ENCODE assay signal across 1 cellular context in the genomic region with DNA sequence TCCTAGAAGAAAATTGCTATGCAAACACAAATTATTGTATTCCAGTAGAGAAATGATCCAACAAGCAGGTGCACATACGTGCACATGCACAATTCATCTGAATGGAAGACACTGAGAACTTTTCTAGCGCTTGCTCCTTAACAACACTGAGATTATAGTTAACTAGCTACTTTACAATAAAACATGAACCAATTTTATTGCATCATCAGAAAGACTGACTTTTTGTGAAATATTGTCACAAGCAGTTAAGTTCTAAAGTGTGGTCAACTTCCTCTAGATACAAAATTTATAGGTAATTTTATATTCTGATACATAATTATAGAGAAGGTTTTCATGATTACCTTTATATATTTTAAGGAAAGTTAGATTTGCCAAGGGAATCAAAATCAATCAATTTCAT.
TF ChIP-seq lines count a peak whose summit lies in the region.

No MANE protein-coding gene starts in this region.

TF ChIP-seq in GM12878, 131 proteins besides CTCF, POLR2A, EP300 and RAD21 (continued from another document):
- TF ChIP-seq, protein P1, sequence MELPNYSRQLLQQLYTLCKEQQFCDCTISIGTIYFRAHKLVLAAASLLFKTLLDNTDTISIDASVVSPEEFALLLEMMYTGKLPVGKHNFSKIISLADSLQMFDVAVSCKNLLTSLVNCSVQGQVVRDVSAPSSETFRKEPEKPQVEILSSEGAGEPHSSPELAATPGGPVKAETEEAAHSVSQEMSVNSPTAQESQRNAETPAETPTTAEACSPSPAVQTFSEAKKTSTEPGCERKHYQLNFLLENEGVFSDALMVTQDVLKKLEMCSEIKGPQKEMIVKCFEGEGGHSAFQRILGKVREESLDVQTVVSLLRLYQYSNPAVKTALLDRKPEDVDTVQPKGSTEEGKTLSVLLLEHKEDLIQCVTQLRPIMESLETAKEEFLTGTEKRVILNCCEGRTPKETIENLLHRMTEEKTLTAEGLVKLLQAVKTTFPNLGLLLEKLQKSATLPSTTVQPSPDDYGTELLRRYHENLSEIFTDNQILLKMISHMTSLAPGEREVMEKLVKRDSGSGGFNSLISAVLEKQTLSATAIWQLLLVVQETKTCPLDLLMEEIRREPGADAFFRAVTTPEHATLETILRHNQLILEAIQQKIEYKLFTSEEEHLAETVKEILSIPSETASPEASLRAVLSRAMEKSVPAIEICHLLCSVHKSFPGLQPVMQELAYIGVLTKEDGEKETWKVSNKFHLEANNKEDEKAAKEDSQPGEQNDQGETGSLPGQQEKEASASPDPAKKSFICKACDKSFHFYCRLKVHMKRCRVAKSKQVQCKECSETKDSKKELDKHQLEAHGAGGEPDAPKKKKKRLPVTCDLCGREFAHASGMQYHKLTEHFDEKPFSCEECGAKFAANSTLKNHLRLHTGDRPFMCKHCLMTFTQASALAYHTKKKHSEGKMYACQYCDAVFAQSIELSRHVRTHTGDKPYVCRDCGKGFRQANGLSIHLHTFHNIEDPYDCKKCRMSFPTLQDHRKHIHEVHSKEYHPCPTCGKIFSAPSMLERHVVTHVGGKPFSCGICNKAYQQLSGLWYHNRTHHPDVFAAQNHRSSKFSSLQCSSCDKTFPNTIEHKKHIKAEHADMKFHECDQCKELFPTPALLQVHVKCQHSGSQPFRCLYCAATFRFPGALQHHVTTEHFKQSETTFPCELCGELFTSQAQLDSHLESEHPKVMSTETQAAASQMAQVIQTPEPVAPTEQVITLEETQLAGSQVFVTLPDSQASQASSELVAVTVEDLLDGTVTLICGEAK (IDR thresholded peaks at IDR 0.05; ENCODE audit: borderline replicate concordance) = no peak
- TF ChIP-seq, protein P2, sequence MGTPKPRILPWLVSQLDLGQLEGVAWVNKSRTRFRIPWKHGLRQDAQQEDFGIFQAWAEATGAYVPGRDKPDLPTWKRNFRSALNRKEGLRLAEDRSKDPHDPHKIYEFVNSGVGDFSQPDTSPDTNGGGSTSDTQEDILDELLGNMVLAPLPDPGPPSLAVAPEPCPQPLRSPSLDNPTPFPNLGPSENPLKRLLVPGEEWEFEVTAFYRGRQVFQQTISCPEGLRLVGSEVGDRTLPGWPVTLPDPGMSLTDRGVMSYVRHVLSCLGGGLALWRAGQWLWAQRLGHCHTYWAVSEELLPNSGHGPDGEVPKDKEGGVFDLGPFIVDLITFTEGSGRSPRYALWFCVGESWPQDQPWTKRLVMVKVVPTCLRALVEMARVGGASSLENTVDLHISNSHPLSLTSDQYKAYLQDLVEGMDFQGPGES (IDR thresholded peaks at IDR 0.05) = no peak
- no peak for TF ChIP-seq ZBED1 (IDR thresholded peaks at IDR 0.05; ENCODE audit: borderline replicate concordance)
- TF ChIP-seq CHD4 (IDR thresholded peaks at IDR 0.05) = no peak
- TF ChIP-seq MTA2 (IDR thresholded peaks at IDR 0.05; ENCODE audit: low read depth) = no peak
- no peak for TF ChIP-seq SPI1 (IDR thresholded peaks at IDR 0.05; ENCODE audit: borderline replicate concordance, insufficient read depth, low read depth, low read length)
- TF ChIP-seq PML (IDR thresholded peaks at IDR 0.05; ENCODE audit: low read length) = no peak
